In genomic region chr21:45330075-45330781, GRCh38 we compare ENCODE assay signal across 10 cellular contexts. TPM values are rescaled to one million over a fixed set of nuclear protein-coding genes. Genes with fewer than 3 reads are reported as not detected.
DNase-seq lines count a peak whose midpoint lies in the region; ATAC-seq and TF ChIP-seq lines count a peak whose summit lies in the region.
"Had no signal": no experiment of that assay in that cellular context is flagged by ENCODE, and none has a peak within 500 bp of the region (broad histone marks: within the 10 kb centered on the region; RNA-seq: fewer than 3 reads in every experiment).

No MANE protein-coding gene starts in this region.

- peak overlapping the region; percentile 82 for H2AFZ ChIP-seq in IMR-90 (replicated peaks; ENCODE audit: low read length, poor library complexity)

- peak overlapping the region; percentile 98 for H2AK9ac ChIP-seq in IMR-90 (replicated peaks; ENCODE audit: low read depth, low read length, poor library complexity)

- H3K9me1 ChIP-seq in IMR-90 (ENCODE audit: insufficient read depth, low read length): peaks cover 12% of the 10 kb centered on the region; the same call in 1 of the 2 replicates

- no peak overlapping the region for H3K4me3 Mint-ChIP-seq in immature natural killer cell
- H3K4me3 Mint-ChIP-seq in T-helper 2 cell treated with Interferon-gamma antibody and Interleukin-4, amounts not matched to agents 5 μg/mL and 100 μg/mL, for 36 hours: no peak overlapping the region

- peak overlapping the region; percentile 91 for H2BK5ac ChIP-seq in IMR-90 (ENCODE audit: low read depth, low read length, poor library complexity, severe bottlenecking)

- peak overlapping the region; percentile 100 for H2BK15ac ChIP-seq in IMR-90 (ENCODE audit: low read depth, low read length)

- H4K91ac ChIP-seq in IMR-90 (ENCODE audit: insufficient read depth, low read depth, low read length): peak overlapping the region; percentile 99

- CTCF ChIA-PET in IMR-90 (lab: Yijun Ruan, JAX): no interaction called here

- H3K23ac ChIP-seq in IMR-90 (ENCODE audit: low read depth, low read length): peak overlapping the region; percentile 65; the same call in 1 of the 2 replicates

- no peaks in the 10 kb centered on the region for H3K27me3 ChIP-seq in IMR-90 (ENCODE audit: control insufficient read depth, insufficient read depth, low read length)

- H3K4me1 ChIP-seq in IMR-90 (ENCODE audit: control insufficient read depth, insufficient read depth, low read length) (peaks cover 46% of the 10 kb centered on the region), mesodermal cell (ENCODE audit: control insufficient read depth, insufficient read depth, low read length, poor library complexity, severe bottlenecking) (peaks cover 56% of the 10 kb centered on the region)

- peak overlapping the region; percentile 92 to 98 for H4K8ac ChIP-seq in IMR-90 (ENCODE audit: low read depth in 2 of 2, low read length in 2 of 2)

- H3K9me3 ChIP-seq in IMR-90 (ENCODE audit: control insufficient read depth, insufficient read depth, low read length): no peaks in the 10 kb centered on the region
- H3K9me3 ChIP-seq in mesodermal cell (ENCODE audit: control insufficient read depth, low read length): no peaks in the 10 kb centered on the region
- H3K9me3 ChIP-seq: thoracic aorta had no signal

- peak overlapping the region; percentile 89 for H3K14ac ChIP-seq in IMR-90 (replicated peaks; ENCODE audit: low read depth, low read length)

- peak overlapping the region; percentile 99 for H2BK20ac ChIP-seq in IMR-90 (ENCODE audit: low read depth, low read length)

- no TSS peak for BruUV-seq in IMR-90 (replicated peaks; lab: Mats Ljungman, UMichigan)

- dilution Hi-C loops in IMR-90 (cut with HindIII; ENCODE audit: low sequenced_read_pairs, unreplicated experiment): no loop called here

- peaks cover 3 to 4% (median 4%) of the 10 kb centered on the region in 3 donors for H3K27me3 Mint-ChIP-seq in immature natural killer cell (ENCODE audit: low read depth in 3 of 3)
- no peaks in the 10 kb centered on the region for H3K27me3 Mint-ChIP-seq in T-helper 2 cell treated with Interferon-gamma antibody and Interleukin-4, amounts not matched to agents 5 μg/mL and 100 μg/mL, for 36 hours (ENCODE audit: low read depth)

- DNase-seq in AG20443 (ENCODE audit: low spot score): peak; percentile 81
- DNase-seq in IMR-90: peak; percentile 88
- DNase-seq in coronary artery (ENCODE audit: low spot score): no peak
- no peak for DNase-seq in activated gamma-delta T cell treated with Interleukin-2 at 50 U/mL for 16 hours
- no peak for DNase-seq in immature natural killer cell
- DNase-seq in T-helper 2 cell treated with Interferon-gamma antibody and Interleukin-4, amounts not matched to agents 5 μg/mL and 100 μg/mL, for 36 hours (ENCODE audit: low spot score): no peak
- DNase-seq: Kasumi-1 had no signal

- H3K4me1 Mint-ChIP-seq in immature natural killer cell: no peaks in the 10 kb centered on the region
- H3K4me1 Mint-ChIP-seq in T-helper 2 cell treated with Interferon-gamma antibody and Interleukin-4, amounts not matched to agents 5 μg/mL and 100 μg/mL, for 36 hours (ENCODE audit: low read depth): no peaks in the 10 kb centered on the region

- TF ChIP-seq CTCF in IMR-90 (conservative IDR thresholded peaks at IDR 0.05; ENCODE audit: low read depth, low read length) (no peak), coronary artery (IDR thresholded peaks at IDR 0.05) (no peak)

- peaks cover 0 to 7% of the 10 kb centered on the region in 2 experiments; a peak in 1 of 4 replicates for H3K79me1 ChIP-seq in IMR-90 (ENCODE audit: low read depth in 1 of 2, low read length in 2 of 2)

- in situ Hi-C loops in IMR-90 (cut with MboI; ENCODE audit: low sequenced_read_pairs): no loop called here

- H3K36me3 ChIP-seq in IMR-90 (ENCODE audit: control insufficient read depth, insufficient read depth, low read length) (no peaks in the 10 kb centered on the region), mesodermal cell (ENCODE audit: control insufficient read depth, insufficient read depth, low read length) (no peaks in the 10 kb centered on the region)
- H3K36me3 ChIP-seq: thoracic aorta had no signal

- peak overlapping the region; percentile 100 for H2AK5ac ChIP-seq in IMR-90 (ENCODE audit: low read depth, low read length)

- TF ChIP-seq POLR2A in IMR-90 (IDR thresholded peaks at IDR 0.05; ENCODE audit: low read depth, low read length): no peak

- H3K4me3 ChIP-seq in IMR-90 (ENCODE audit: insufficient read depth, low read depth, low read length): no peak overlapping the region
- H3K4me3 ChIP-seq in coronary artery: no peak overlapping the region
- no peak overlapping the region for H3K4me3 ChIP-seq in mesodermal cell (ENCODE audit: extremely low read depth, insufficient read depth, low read length, poor library complexity, severe bottlenecking)
- H3K4me3 ChIP-seq: thoracic aorta had no signal

- H3K36me3 Mint-ChIP-seq in immature natural killer cell: no peaks in the 10 kb centered on the region
- H3K36me3 Mint-ChIP-seq in T-helper 2 cell treated with Interferon-gamma antibody and Interleukin-4, amounts not matched to agents 5 μg/mL and 100 μg/mL, for 36 hours (ENCODE audit: low read depth): no peaks in the 10 kb centered on the region

- H3K4me2 ChIP-seq in IMR-90 (ENCODE audit: low read depth, low read length): peak overlapping the region; percentile 22; the same call in 1 of the 2 replicates

- no peaks in the 10 kb centered on the region for H3K9me3 Mint-ChIP-seq in immature natural killer cell
- H3K9me3 Mint-ChIP-seq in T-helper 2 cell treated with Interferon-gamma antibody and Interleukin-4, amounts not matched to agents 5 μg/mL and 100 μg/mL, for 36 hours: no peaks in the 10 kb centered on the region

- 0% methylated on average over 2 of the region's 15 CpGs; no CpG with 5 or more reads in 1 of the 2 experiments for WGBS in IMR-90 (ENCODE audit: extremely low coverage in 2 of 2, insufficient read length in 1 of 2), 2 experiments
- 39 to 42% methylated on average over 8 to 15 of the region's 15 CpGs for WGBS in mesodermal cell (ENCODE audit: insufficient coverage in 2 of 2), 2 experiments

- H3K4ac ChIP-seq in IMR-90 (ENCODE audit: low read depth, low read length): peak overlapping the region; percentile 96

- POLR2A ChIA-PET in IMR-90 (lab: Charles Lee; ENCODE audit: unreplicated experiment): no interaction called here

- H4K5ac ChIP-seq in IMR-90 (ENCODE audit: low read depth, low read length): peak overlapping the region; percentile 96

- peak overlapping the region; percentile 39 for H3K9ac ChIP-seq in IMR-90 (ENCODE audit: low read depth, low read length)

- no peaks in the 10 kb centered on the region for H4K20me1 ChIP-seq in IMR-90 (ENCODE audit: insufficient read depth, low read length)

- no peak for TF ChIP-seq RAD21 in IMR-90 (IDR thresholded peaks at IDR 0.05; ENCODE audit: low read length)

- peak overlapping the region; percentile 99 for H2BK120ac ChIP-seq in IMR-90 (ENCODE audit: low read depth, low read length)

- no peak overlapping the region for H3K27ac Mint-ChIP-seq in immature natural killer cell
- H3K27ac Mint-ChIP-seq in T-helper 2 cell treated with Interferon-gamma antibody and Interleukin-4, amounts not matched to agents 5 μg/mL and 100 μg/mL, for 36 hours: no peak overlapping the region

- peak overlapping the region; percentile 85 for H3K27ac ChIP-seq in IMR-90 (ENCODE audit: insufficient read depth, low read length)
- peak overlapping the region; percentile 16 to 28 for H3K27ac ChIP-seq in coronary artery
- peak overlapping the region; percentile 87 for H3K27ac ChIP-seq in mesodermal cell (ENCODE audit: low read depth, low read length, severe bottlenecking)

- peak overlapping the region; percentile 60 for H3K56ac ChIP-seq in IMR-90 (ENCODE audit: extremely low read depth, insufficient read depth, low read length)

- peak overlapping the region; percentile 96 for H3K18ac ChIP-seq in IMR-90 (ENCODE audit: low read depth, low read length)

- peak; percentile 92 for ATAC-seq in IMR-90 (ENCODE audit: low read depth)
- ATAC-seq in GM19463 (IDR thresholded peaks at IDR 0.05; ENCODE audit: unreplicated experiment): no peak

- intact Hi-C loops in IMR-90 (cut with micrococcal nuclease): loop anchor here (2.0 kb wide), 1 partner anchor 35 kb away; no protein-coding TSS in a partner anchor

TF ChIP-seq in IMR-90, 13 proteins besides CTCF, POLR2A, EP300 and RAD21 (continues in another document):
- TF ChIP-seq SMC3 (IDR thresholded peaks at IDR 0.05; ENCODE audit: low read depth, low read length) (0 out of 2 replicates have a peak, but pooled peaks have one; percentile 7), ELK1 (IDR thresholded peaks at IDR 0.05; ENCODE audit: borderline replicate concordance, low read depth, low read length) (no peak), RCOR1 (IDR thresholded peaks at IDR 0.05; ENCODE audit: insufficient replicate concordance, low read length) (peak; percentile 51), MXI1 (IDR thresholded peaks at IDR 0.05; ENCODE audit: borderline replicate concordance, low read depth, low read length) (no peak), MAZ (IDR thresholded peaks at IDR 0.05; ENCODE audit: borderline replicate concordance, low read depth, low read length) (peak; percentile 40; the same call in 1 of the 2 replicates), CEBPB (IDR thresholded peaks at IDR 0.05; ENCODE audit: low read depth, low read length) (peak; percentile 96), NFE2L2 (IDR thresholded peaks at IDR 0.05; ENCODE audit: low read depth, low read length) (no peak), MAFK (IDR thresholded peaks at IDR 0.05; ENCODE audit: low read depth, low read length) (no peak)

RNA-seq across cellular contexts. Expression of gene POFUT2, which starts 42.5 kb away (rescaled TPM):
- 18.8 and 23.9 TPM in 2 replicates for total RNA-seq in IMR-90 (2012; rRNA removed)
- 58.5 and 59.3 TPM in 2 replicates for polyA plus RNA-seq in IMR-90 (2012; rRNA removed)
- 46.5 and 53.6 TPM in 2 replicates for polyA plus RNA-seq in IMR-90 (2012; cell fraction: cytosol; rRNA removed)
- 236 and 251 TPM in 2 replicates for polyA plus RNA-seq in IMR-90 (2012; cell fraction: nucleus; rRNA removed; ENCODE audit: low replicate concordance)
- 72.3 TPM for polyA plus RNA-seq in mesodermal cell (2013, experiment 1 of 2)
- 59.6 TPM for polyA plus RNA-seq in mesodermal cell (2013, experiment 2 of 2)
- 1 to 10 TPM; 1.1 to 5.2 (median 4.7) TPM for polyA plus RNA-seq in immature natural killer cell

Comparison
In these comparisons a context has a peak if more than half of its experiments do, and no peak if none do; other contexts are left out.
1. DNase-seq: peak in AG20443 (single experiment) and IMR-90 (single experiment); none in coronary artery (single experiment), activated gamma-delta T cell treated with Interleukin-2 at 50 U/mL for 16 hours (single experiment), immature natural killer cell (0 of 3) and T-helper 2 cell treated with Interferon-gamma antibody and Interleukin-4, amounts not matched to agents 5 μg/mL and 100 μg/mL, for 36 hours (single experiment).
2. H3K27ac ChIP-seq: peak in every context shown above with its lines; median percentile 87 in mesodermal cell; 85 in IMR-90; 22 in coronary artery.
3. RNA of gene POFUT2, which starts 42.5 kb away (polyA plus RNA-seq): 46.5 to 251 TPM in IMR-90; 1.1 to 5.2 TPM in immature natural killer cell; every median in the first group is over 4 times any median in the second.